In genomic region chr3:142270407-142270806, GRCh38 we compare ENCODE assay signal across 13 cellular contexts. TPM values are rescaled to one million over a fixed set of nuclear protein-coding genes. Genes with fewer than 3 reads are reported as not detected.
DNase-seq lines count a peak whose midpoint lies in the region; ATAC-seq, FAIRE-seq and TF ChIP-seq lines count a peak whose summit lies in the region.
"Had no signal": no experiment of that assay in that cellular context is flagged by ENCODE, and none has a peak within 500 bp of the region (broad histone marks: within the 10 kb centered on the region; RNA-seq: fewer than 3 reads in every experiment).

No MANE protein-coding gene starts in this region.

- no TSS peak for BruUV-seq in K562 (replicated peaks; lab: Mats Ljungman, UMichigan)

- peak; percentile 71 for ATAC-seq in K562
- ATAC-seq in stimulated activated memory B cell treated with anti-CD40 and anti-IgM and Interleukin-4, amounts not matched to agents 10 μg/mL and 1 μg/mL and 100 μg/mL, for 72 hours = no peak
- ATAC-seq in HG02571 (IDR thresholded peaks at IDR 0.05; ENCODE audit: unreplicated experiment) = no peak

- H3K27ac ChIP-seq in K562 (ENCODE audit: extremely low read depth, low read depth, low read length) = no peak overlapping the region
- H3K27ac ChIP-seq: SK-N-MC had no signal

- no peak overlapping the region for H3K4me2 ChIP-seq in K562 (ENCODE audit: insufficient read depth, low read length)

- no peaks in the 10 kb centered on the region for H3K79me2 ChIP-seq in K562 (ENCODE audit: control insufficient read depth, insufficient read depth, low read length)

- no peaks in the 10 kb centered on the region for H3K9me3 Mint-ChIP-seq in stimulated activated memory B cell treated with anti-CD40 and anti-IgM and Interleukin-4, amounts not matched to agents 10 μg/mL and 1 μg/mL and 100 μg/mL, for 72 hours

- no peak overlapping the region for H3K4me3 ChIP-seq in K562
- H3K4me3 ChIP-seq: SK-N-MC had no signal

- no peaks in the 10 kb centered on the region for H3K27me3 ChIP-seq in K562 (ENCODE audit: control insufficient read depth in 2 of 2, insufficient read depth in 2 of 2, low read length in 2 of 2)

- no peaks in the 10 kb centered on the region for H4K20me1 ChIP-seq in K562 (replicated peaks; ENCODE audit: control insufficient read depth, insufficient read depth, low read length)

- DNase-seq in activated gamma-delta T cell treated with Interleukin-2 at 50 U/mL for 16 hours (peak; percentile 37), activated gamma-delta T cell (lab: John Stamatoyannopoulos, UW) (no peak), NOMO-1 treated with DMSO at 0.1 percent for 48 hours (lab: John Stamatoyannopoulos, UW; ENCODE audit: unreplicated experiment) (peak; percentile 97), K562 (ENCODE audit: extremely low read depth in 1 of 4, low spot score in 3 of 4) (no peak), SW480 (ENCODE audit: low spot score) (no peak)
- peak; percentile 8 to 15 for DNase-seq in stimulated activated CD8-positive, alpha-beta memory T cell treated with anti-CD3 and anti-CD28 coated beads, Interleukin-4, amount 100 ng/mL, for 1 hour (ENCODE audit: low read depth in 2 of 2, low spot score in 1 of 2)
- DNase-seq: NCI-H1092, NCI-H524 treated with DMSO at 0.1 percent for 48 hours had no signal

- CTCF ChIA-PET in K562 (lab: Yijun Ruan, JAX; ENCODE audit: low intra/inter-chr PET ratio) = no interaction called here

- peaks cover 0 to 6% of the 10 kb centered on the region in 2 experiments; a peak in 1 of 5 replicates for H3K4me1 ChIP-seq in K562 (replicated peaks in 1 of 2; ENCODE audit: control insufficient read depth in 2 of 2, insufficient read depth in 2 of 2, low read length in 2 of 2)

- no peak overlapping the region for H3K4me3 Mint-ChIP-seq in stimulated activated memory B cell treated with anti-CD40 and anti-IgM and Interleukin-4, amounts not matched to agents 10 μg/mL and 1 μg/mL and 100 μg/mL, for 72 hours
- H3K4me3 Mint-ChIP-seq: mesothelial cell of epicardium had no signal

- WGBS in K562 (ENCODE audit: insufficient coverage, low coverage, missing lambda C conversion rate) = 78% methylated on average over 3 of the region's 3 CpGs

- no peak for TF ChIP-seq EP300 in K562 (IDR thresholded peaks at IDR 0.05; ENCODE audit: low read length)

- H3K36me3 Mint-ChIP-seq in stimulated activated memory B cell treated with anti-CD40 and anti-IgM and Interleukin-4, amounts not matched to agents 10 μg/mL and 1 μg/mL and 100 μg/mL, for 72 hours = no peaks in the 10 kb centered on the region
- H3K36me3 Mint-ChIP-seq: mesothelial cell of epicardium had no signal

- no peaks in the 10 kb centered on the region for H3K9me3 ChIP-seq in K562 (replicated peaks; ENCODE audit: control insufficient read depth, insufficient read depth, low read depth, low read length)

- H3K9ac ChIP-seq in K562 (ENCODE audit: insufficient read depth in 1 of 2, low read depth in 2 of 2, low read length in 2 of 2) = no peak overlapping the region

- TF ChIP-seq POLR2A in K562 (conservative IDR thresholded peaks at IDR 0.05) = no peak

- POLR2A ChIA-PET in K562 (lab: Yijun Ruan, JAX) = no interaction called here

- H3K9me1 ChIP-seq in K562 (ENCODE audit: control insufficient read depth, insufficient read depth, low read length) = no peaks in the 10 kb centered on the region

- H3K27me3 Mint-ChIP-seq in stimulated activated memory B cell treated with anti-CD40 and anti-IgM and Interleukin-4, amounts not matched to agents 10 μg/mL and 1 μg/mL and 100 μg/mL, for 72 hours = no peaks in the 10 kb centered on the region

- in situ Hi-C loops in K562 (cut with MboI) = no loop called here

- peak in 1 of 3 experiments; percentile 19; a peak in 1 of 6 replicates for TF ChIP-seq CTCF in K562 (IDR thresholded peaks at IDR 0.05 in 2 of 3, conservative IDR thresholded peaks at IDR 0.05 in 1 of 3; ENCODE audit: insufficient read depth in 2 of 3, low read depth in 1 of 3, low read length in 3 of 3)

- no peaks in the 10 kb centered on the region for H3K36me3 ChIP-seq in K562 (ENCODE audit: control insufficient read depth, insufficient read depth, low read length)

- H2AFZ ChIP-seq in K562 (ENCODE audit: low read depth, low read length) = no peak overlapping the region

- H3K27ac Mint-ChIP-seq in stimulated activated memory B cell treated with anti-CD40 and anti-IgM and Interleukin-4, amounts not matched to agents 10 μg/mL and 1 μg/mL and 100 μg/mL, for 72 hours = no peak overlapping the region
- H3K27ac Mint-ChIP-seq: mesothelial cell of epicardium had no signal

- intact Hi-C loops in K562 (cut with micrococcal nuclease) = loop anchor here (2.0 to 10.0 kb wide), 2 partner anchors 248 to 696 kb away; no protein-coding TSS in a partner anchor

- no peak for FAIRE-seq in K562 (lab: Jason Lieb, UNC)
- FAIRE-seq: bronchial epithelial cell had no signal

- H3K4me1 Mint-ChIP-seq in stimulated activated memory B cell treated with anti-CD40 and anti-IgM and Interleukin-4, amounts not matched to agents 10 μg/mL and 1 μg/mL and 100 μg/mL, for 72 hours = no peaks in the 10 kb centered on the region
- H3K4me1 Mint-ChIP-seq: mesothelial cell of epicardium had no signal

- TF ChIP-seq RAD21 in K562 (CRISPR knock-in tag; conservative IDR thresholded peaks at IDR 0.05 in 1 of 2, IDR thresholded peaks at IDR 0.05 in 1 of 2) = peak in 1 of 2 experiments; percentile 54; a peak in 2 of 4 replicates

TF ChIP-seq in K562, 482 proteins besides CTCF, POLR2A, EP300 and RAD21 (continues in another document):
- TF ChIP-seq RBM14 (IDR thresholded peaks at IDR 0.05; ENCODE audit: borderline replicate concordance, insufficient read depth, low read depth, low read length) (no peak), MBD1 (CRISPR knock-in tag; IDR thresholded peaks at IDR 0.05) (no peak), AFF4 (CRISPR knock-in tag; IDR thresholded peaks at IDR 0.05) (no peak), NR2F6 (CRISPR knock-in tag; IDR thresholded peaks at IDR 0.05) (no peak), XRCC5 (IDR thresholded peaks at IDR 0.05; ENCODE audit: low read depth, low read length) (no peak), POLR2H (tag; IDR thresholded peaks at IDR 0.05; ENCODE audit: low read depth) (no peak), SPI1 (IDR thresholded peaks at IDR 0.05; ENCODE audit: borderline replicate concordance, low read depth, low read length) (no peak), XRCC3 (IDR thresholded peaks at IDR 0.05) (no peak), KDM1A (IDR thresholded peaks at IDR 0.05) (no peak)

RNA-seq across cellular contexts. Expression of gene GK5, which starts 45.0 kb away (rescaled TPM):
- 24.8 and 75.3 TPM in 2 replicates for total RNA-seq in K562 (2011; cell fraction: chromatin; rRNA removed; ENCODE audit: low replicate concordance)
- total RNA-seq in K562 (2011; cell fraction: nucleolus; rRNA removed) = 10.5 and 13.6 TPM in 2 replicates
- total RNA-seq in K562 (2011; cell fraction: nucleoplasm; rRNA removed) = 30.3 and 52.1 TPM in 2 replicates
- 10.4 TPM in 2 replicates for total RNA-seq in K562 (2014; rRNA removed)
- 17.5 and 23.0 TPM in 2 replicates for total RNA-seq in K562 (2014; rRNA removed; fragmentation: Illumina TruSeq; extraction: Trizol)
- total RNA-seq in K562 (2015; rRNA removed; fragmentation: Illumina TruSeq; extraction: Trizol) = 14.3 and 15.2 TPM in 2 replicates
- 16.7 and 17.9 TPM in 2 replicates for total RNA-seq in K562 (2021)
- 15.2 and 21.2 TPM in 2 replicates for polyA plus RNA-seq in K562 (2011; rRNA removed)
- 3.3 and 6.4 TPM in 2 replicates for polyA plus RNA-seq in K562 (2011; cell fraction: cytosol; rRNA removed)
- 20.0 and 26.6 TPM in 2 replicates for polyA plus RNA-seq in K562 (2011; cell fraction: nucleus; rRNA removed)
- 4.9 and 9.5 TPM in 2 replicates for polyA plus RNA-seq in K562 (2012)
- 9.9 and 11.1 TPM in 2 replicates for polyA plus RNA-seq in K562 (2014; fragmentation: Illumina TruSeq; extraction: Trizol)
- polyA plus RNA-seq in K562 (2014; fragmentation: Nextera tagmentation; extraction: Ambion mirVana) = 1 to 10 TPM; 2.3 to 2.7 TPM
- 11.7 and 14.8 TPM in 2 replicates for polyA plus RNA-seq in K562 (2014; rRNA removed)
- polyA minus RNA-seq in K562 (2011; rRNA and poly(A)+ RNA removed) = 17.6 and 19.2 TPM in 2 replicates
- 5.6 and 7.3 TPM in 2 replicates for polyA minus RNA-seq in K562 (2011; cell fraction: cytosol; rRNA and poly(A)+ RNA removed)
- polyA minus RNA-seq in K562 (2011; cell fraction: nucleus; rRNA and poly(A)+ RNA removed) = 14.4 and 22.0 TPM in 2 replicates

Comparison
In these comparisons a context has a peak if more than half of its experiments do, and no peak if none do; other contexts are left out.
1. DNase-seq: peak in activated gamma-delta T cell treated with Interleukin-2 at 50 U/mL for 16 hours (single experiment), NOMO-1 treated with DMSO at 0.1 percent for 48 hours (single experiment) and stimulated activated CD8-positive, alpha-beta memory T cell treated with anti-CD3 and anti-CD28 coated beads, Interleukin-4, amount 100 ng/mL, for 1 hour (2 of 2); none in activated gamma-delta T cell (single experiment), K562 (0 of 4) and SW480 (single experiment).